In genomic region chr9:33452828-33453271, GRCh38 we compare ENCODE assay signal across 8 cellular contexts. TPM values are rescaled to one million over a fixed set of nuclear protein-coding genes. Genes with fewer than 3 reads are reported as not detected.
A peak's percentile ranks its signal among the peaks of the same experiment; 100 is the strongest.
DNase-seq lines count a peak whose midpoint lies in the region; ATAC-seq and TF ChIP-seq lines count a peak whose summit lies in the region.

No MANE protein-coding gene starts in this region.

- TF ChIP-seq CTCF in C4-2B (conservative IDR thresholded peaks at IDR 0.05) (peak; percentile 78), GM20000 (IDR thresholded peaks at IDR 0.05; ENCODE audit: extremely low read depth, missing control alignments) (peak; percentile 47), osteocyte (IDR thresholded peaks at IDR 0.05) (peak; percentile 81)

- no peaks in the 10 kb centered on the region for H3K36me3 Mint-ChIP-seq in osteocyte (ENCODE audit: unreplicated experiment)

- no peak overlapping the region for H3K4me3 Mint-ChIP-seq in osteocyte (ENCODE audit: unreplicated experiment)

- no peak overlapping the region for H3K27ac Mint-ChIP-seq in osteocyte (ENCODE audit: unreplicated experiment)

- ATAC-seq in HG02938 (IDR thresholded peaks at IDR 0.05; ENCODE audit: unreplicated experiment), result no peak

- H3K27ac ChIP-seq in C4-2B, result no peak overlapping the region

- H3K4me1 Mint-ChIP-seq in osteocyte (ENCODE audit: unreplicated experiment), result peaks cover 10% of the 10 kb centered on the region

- DNase-seq in GM20000 (ENCODE audit: low spot score), result peak; percentile 71
- DNase-seq in NCI-H69 (lab: John Stamatoyannopoulos, UW), result peak; percentile 84
- peak; percentile 41 for DNase-seq in activated T-cell treated with anti-CD3 and anti-CD28 coated beads for 1 hour (ENCODE audit: low read depth)
- DNase-seq in fibroblast of gingiva (ENCODE audit: low read depth), result peak; percentile 59
- DNase-seq in osteocyte (ENCODE audit: extremely low spot score, unreplicated experiment), result peak; percentile 87
- DNase-seq in mesenteric fat pad (ENCODE audit: low spot score), result no peak

- no peaks in the 10 kb centered on the region for H3K27me3 Mint-ChIP-seq in osteocyte (ENCODE audit: unreplicated experiment)

- no peaks in the 10 kb centered on the region for H3K9me3 Mint-ChIP-seq in osteocyte (ENCODE audit: unreplicated experiment)

RNA-seq across cellular contexts. Expression of gene AQP3, which starts 5.5 kb away (rescaled TPM):
- 0.86 and 1.1 TPM in 2 replicates for total RNA-seq in osteocyte
- 27.7 TPM for total RNA-seq in mesenteric fat pad

RNA-seq across cellular contexts. Expression of gene NOL6, which starts 20.9 kb away (rescaled TPM):
- total RNA-seq in osteocyte, result 34.3 and 34.4 TPM in 2 replicates
- 35.7 TPM for total RNA-seq in mesenteric fat pad

RNA-seq across cellular contexts. Expression of gene AQP7, which starts 50.5 kb away (rescaled TPM):
- total RNA-seq in osteocyte (0.68 TPM in 1 of 2 replicates, not detected in the other), mesenteric fat pad (323 TPM)

Comparison
In these comparisons a context has a peak if more than half of its experiments do, and no peak if none do; other contexts are left out.
1. RNA of gene AQP3, which starts 5.5 kb away (total RNA-seq): 27.7 TPM in mesenteric fat pad (single experiment); 0.86 to 1.1 TPM in osteocyte; every median in the first group is over 10 times any median in the second.
2. RNA of gene AQP7, which starts 50.5 kb away (total RNA-seq): 323 TPM in mesenteric fat pad (single experiment); 0.68 TPM in osteocyte; every median in the first group is over 100 times any median in the second.
3. Peak in every context shown above with its lines, with median percentiles within 50 percentile points of each other: CTCF ChIP-seq.